19 cellular contexts compared by ENCODE assay signal in the genomic region with DNA sequence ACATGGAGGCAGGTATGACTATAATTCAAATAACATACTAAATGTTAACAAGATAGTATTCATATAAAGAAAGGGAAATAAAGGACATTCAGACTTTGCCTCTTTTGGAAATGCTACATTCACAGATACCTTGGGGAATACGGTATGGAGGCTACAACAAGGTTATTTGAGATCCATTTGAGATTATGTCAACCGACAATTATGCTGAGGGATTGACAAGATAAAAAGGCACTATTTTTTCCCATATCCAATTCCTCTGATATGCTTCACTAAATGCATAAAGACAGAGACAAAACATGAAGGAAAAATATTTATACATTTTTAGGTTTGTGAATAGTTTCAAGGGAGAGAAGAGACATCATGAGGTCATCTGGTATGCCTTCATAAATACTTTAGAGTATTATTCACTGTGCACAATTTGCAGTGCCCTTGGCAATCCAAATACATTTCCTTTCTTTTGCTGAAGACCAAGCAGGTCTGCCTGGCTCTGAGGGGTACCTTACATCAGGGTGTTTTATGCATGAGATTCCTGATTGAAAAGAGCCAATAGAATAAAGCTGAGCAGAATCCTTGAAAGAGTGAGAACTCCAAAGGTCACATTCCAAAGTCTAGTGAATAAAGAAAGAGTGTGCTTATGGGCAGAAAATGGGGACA.
DNase-seq lines count a peak whose midpoint lies in the region; ATAC-seq, FAIRE-seq and TF ChIP-seq lines count a peak whose summit lies in the region.
"Had no signal": no experiment of that assay in that cellular context is flagged by ENCODE, and none has a peak within 500 bp of the region (broad histone marks: within the 10 kb centered on the region; RNA-seq: fewer than 3 reads in every experiment).

No MANE protein-coding gene starts in this region.

- no peak overlapping the region for H3K9ac ChIP-seq in colonic mucosa (ENCODE audit: low read depth in 2 of 2, low read length in 2 of 2)

- H3K27ac ChIP-seq in colonic mucosa = no peak overlapping the region
- H3K27ac ChIP-seq: PC-9, SJCRH30 had no signal

- H3K27me3 ChIP-seq in bronchial epithelial cell (ENCODE audit: control insufficient read depth, insufficient read depth, low read length) (no peaks in the 10 kb centered on the region), colonic mucosa (no peaks in the 10 kb centered on the region)

- no peak for ATAC-seq in GM18498 (IDR thresholded peaks at IDR 0.05; ENCODE audit: unreplicated experiment)
- no peak for ATAC-seq in HG03039 (IDR thresholded peaks at IDR 0.05; ENCODE audit: unreplicated experiment)
- ATAC-seq: K562 had no signal

- H3K36me3 ChIP-seq in bronchial epithelial cell (ENCODE audit: control insufficient read depth, insufficient read depth, low read length) (no peaks in the 10 kb centered on the region), colonic mucosa (no peaks in the 10 kb centered on the region)
- H3K36me3 ChIP-seq: SJCRH30 had no signal

- H3K4me3 ChIP-seq in bronchial epithelial cell (ENCODE audit: low read depth, low read length) (no peak overlapping the region), colonic mucosa (no peak overlapping the region)
- H3K4me3 ChIP-seq: K562, PC-9, SJCRH30 had no signal

- intact Hi-C loops in colonic mucosa (cut with DNase I) = no loop called here

- DNase-seq in RCC 7860 (ENCODE audit: low spot score) (peak; percentile 36), bronchial epithelial cell (ENCODE audit: low read depth) (peak; percentile 42), kidney tubule cell (ENCODE audit: low spot score) (peak; percentile 64), amygdala (lab: John Stamatoyannopoulos, UW) (no peak), colonic mucosa (no peak)
- DNase-seq: ACHN, C1 segment of cervical spinal cord, DMS79, MV-4-11, NCI-H187 treated with DMSO at 0.1 percent for 48 hours, NCI-H226, NCI-H524 treated with DMSO at 0.1 percent for 48 hours, PC-9, SJCRH30 had no signal

- H3K4me1 ChIP-seq in colonic mucosa = no peaks in the 10 kb centered on the region
- H3K4me1 ChIP-seq: SJCRH30 had no signal

- no peaks in the 10 kb centered on the region for H3K9me3 ChIP-seq in colonic mucosa
- H3K9me3 ChIP-seq: SJCRH30 had no signal

- FAIRE-seq in RCC 7860 (lab: Jason Lieb, UNC) (no peak), bronchial epithelial cell (lab: Jason Lieb, UNC) (no peak)
- FAIRE-seq: D721Med, H1, K562 had no signal

- TF ChIP-seq CTCF in bronchial epithelial cell (IDR thresholded peaks at IDR 0.05; ENCODE audit: insufficient read depth, low read length, severe bottlenecking) = no peak
- TF ChIP-seq CTCF in colonic mucosa (IDR thresholded peaks at IDR 0.05) = no peak

Comparison
In these comparisons a context has a peak if more than half of its experiments do, and no peak if none do; other contexts are left out.
1. DNase-seq: peak in RCC 7860 (single experiment), bronchial epithelial cell (single experiment) and kidney tubule cell (single experiment); none in amygdala (0 of 56) and colonic mucosa (single experiment).